30 cellular contexts compared by ENCODE assay signal in the genomic region with DNA sequence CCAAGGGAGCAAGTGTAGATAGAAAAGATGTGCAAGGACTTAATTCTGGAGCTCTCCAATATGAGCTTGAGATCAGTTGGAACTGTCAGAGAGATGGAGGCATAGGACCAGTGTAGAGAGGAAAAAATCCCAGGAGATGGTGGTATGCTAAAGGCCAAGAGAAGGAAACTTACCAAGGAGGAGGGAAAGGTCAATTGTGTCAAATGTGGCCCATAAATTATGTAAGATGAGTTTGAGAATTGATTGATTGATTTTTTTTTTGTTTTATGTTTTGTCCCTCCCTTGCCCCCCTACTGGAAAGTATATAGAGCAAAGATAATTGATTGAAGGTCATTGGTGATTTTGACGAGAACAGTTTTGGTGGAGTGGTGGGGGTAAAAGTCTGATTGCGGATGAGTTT. TPM values are rescaled to one million over a fixed set of nuclear protein-coding genes. Genes with fewer than 3 reads are reported as not detected.
"Had no signal": no experiment of that assay in that cellular context is flagged by ENCODE, and none has a peak within 500 bp of the region (broad histone marks: within the 10 kb centered on the region; RNA-seq: fewer than 3 reads in every experiment).

No MANE protein-coding gene starts in this region.

- H3K4me1 Mint-ChIP-seq: natural killer cell; stimulated activated memory B cell treated with anti-CD40 and anti-IgM and Interleukin-4, amounts not matched to agents 10 μg/mL and 1 μg/mL and 100 μg/mL, for 72 hours had no signal

- DNase-seq: colonic mucosa; effector CD8-positive, alpha-beta T cell; head of caudate nucleus; left ventricle myocardium superior; lower lobe of right lung; natural killer cell; occipital lobe; ovary; posterior cingulate gyrus; psoas muscle; right cardiac atrium; spleen; stimulated activated CD4-positive, alpha-beta T cell treated with anti-CD3 and anti-CD28 coated beads, Interleukin-4, amount 100 ng/mL, for 4 hours; stimulated activated naive CD8-positive, alpha-beta T cell treated with anti-CD3 and anti-CD28 coated beads, Interleukin-15, Interleukin-2, amounts not matched to agents 100 U/mL and 50 U/mL, for 24 hours; substantia nigra; testis; tibial artery had no signal

- H3K27me3 ChIP-seq: colonic mucosa, esophagus muscularis mucosa, ovary, testis, tibial artery had no signal

- H3K27me3 Mint-ChIP-seq: stimulated activated memory B cell treated with anti-CD40 and anti-IgM and Interleukin-4, amounts not matched to agents 10 μg/mL and 1 μg/mL and 100 μg/mL, for 72 hours had no signal

- FAIRE-seq: endothelial cell of umbilical vein, frontal cortex, keratinocyte had no signal

- ATAC-seq: left ventricle myocardium superior; lower lobe of right lung; natural killer cell; psoas muscle; right cardiac atrium; stimulated activated memory B cell treated with anti-CD40 and anti-IgM and Interleukin-4, amounts not matched to agents 10 μg/mL and 1 μg/mL and 100 μg/mL, for 72 hours; stimulated activated naive CD8-positive, alpha-beta T cell treated with anti-CD3 and anti-CD28 coated beads, Interleukin-15, Interleukin-2, amounts not matched to agents 100 U/mL and 50 U/mL, for 24 hours had no signal

- H3K27ac ChIP-seq: colonic mucosa, esophagus muscularis mucosa, lower lobe of right lung, ovary, psoas muscle, skin epidermis, spleen, testis, tibial artery had no signal

- H3K27ac Mint-ChIP-seq: dendritic cell treated with granulocyte-macrophage colony-stimulating factor and Interleukin-4, amounts not matched to agents 40 ng/mL and 50 ng/mL, for 4 days; natural killer cell; stimulated activated memory B cell treated with anti-CD40 and anti-IgM and Interleukin-4, amounts not matched to agents 10 μg/mL and 1 μg/mL and 100 μg/mL, for 72 hours; type B pancreatic cell had no signal

- H3K4me3 ChIP-seq: colonic mucosa, esophagus muscularis mucosa, lower lobe of right lung, ovary, psoas muscle, skin epidermis, spleen, testis, tibial artery had no signal

- H3K9me3 Mint-ChIP-seq: dendritic cell treated with granulocyte-macrophage colony-stimulating factor and Interleukin-4, amounts not matched to agents 40 ng/mL and 50 ng/mL, for 4 days; natural killer cell; stimulated activated memory B cell treated with anti-CD40 and anti-IgM and Interleukin-4, amounts not matched to agents 10 μg/mL and 1 μg/mL and 100 μg/mL, for 72 hours; type B pancreatic cell had no signal

- H3K4me1 ChIP-seq: colonic mucosa had no signal

- H3K9me3 ChIP-seq: colonic mucosa, esophagus muscularis mucosa, lower lobe of right lung, ovary, psoas muscle, spleen, testis, tibial artery had no signal

- H3K4me3 Mint-ChIP-seq: dendritic cell treated with granulocyte-macrophage colony-stimulating factor and Interleukin-4, amounts not matched to agents 40 ng/mL and 50 ng/mL, for 4 days; natural killer cell; stimulated activated memory B cell treated with anti-CD40 and anti-IgM and Interleukin-4, amounts not matched to agents 10 μg/mL and 1 μg/mL and 100 μg/mL, for 72 hours; type B pancreatic cell had no signal

- H3K36me3 ChIP-seq: colonic mucosa, esophagus muscularis mucosa, lower lobe of right lung, ovary, spleen, tibial artery had no signal

- H3K36me3 Mint-ChIP-seq: natural killer cell; stimulated activated memory B cell treated with anti-CD40 and anti-IgM and Interleukin-4, amounts not matched to agents 10 μg/mL and 1 μg/mL and 100 μg/mL, for 72 hours; type B pancreatic cell had no signal

RNA-seq across cellular contexts. Expression of gene MFRP, which starts 37.8 kb away (rescaled TPM):
- total RNA-seq: colonic mucosa, endothelial cell of umbilical vein, epithelial cell of proximal tubule, frontal cortex, left ventricle myocardium superior, lower lobe of right lung, mesenteric fat pad, natural killer cell, occipital lobe, psoas muscle, renal cortical epithelial cell, testis, urinary bladder had no signal
- polyA plus RNA-seq: keratinocyte, neural cell, ovary had no signal

RNA-seq across cellular contexts. Expression of gene THY1, which starts 38.6 kb away (rescaled TPM):
- total RNA-seq: natural killer cell had no signal

RNA-seq across cellular contexts. Expression of gene C1QTNF5, which starts 43.6 kb away (rescaled TPM):
- total RNA-seq: natural killer cell had no signal
- polyA plus RNA-seq: keratinocyte, neural cell had no signal
